ENCODE assay signal across 1 cellular context in the genomic region with DNA sequence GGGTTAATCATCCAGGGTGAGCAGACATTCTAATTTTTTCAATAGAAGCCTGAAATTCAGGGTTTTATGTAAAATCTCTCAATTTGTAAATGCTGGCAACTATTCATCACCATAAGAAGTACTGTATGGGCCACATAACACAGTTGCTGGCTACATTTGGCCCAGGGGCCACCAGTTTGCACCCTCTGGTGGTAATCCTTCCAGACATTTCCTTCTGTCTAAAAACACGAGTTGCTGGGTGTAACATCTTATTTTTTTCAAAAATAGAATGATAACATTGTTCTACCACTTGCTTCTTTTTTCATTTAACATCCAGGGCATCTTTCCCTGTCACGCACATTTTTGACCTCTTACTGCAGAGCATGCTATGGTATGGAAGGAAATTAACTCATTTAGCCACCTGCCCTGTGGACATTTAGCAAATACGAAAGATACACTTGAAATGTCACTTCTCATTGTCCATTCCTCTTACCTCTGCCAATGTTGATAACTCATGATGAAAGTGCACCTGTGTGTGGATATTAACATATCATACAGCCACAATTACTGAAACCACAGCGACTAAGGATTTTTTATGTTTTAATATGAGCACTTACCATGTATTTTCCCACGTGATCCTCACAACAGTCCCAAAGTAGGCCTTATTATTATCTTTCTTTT.
TF ChIP-seq lines count a peak whose summit lies in the region.

No MANE protein-coding gene starts in this region.

TF ChIP-seq in GM12878, 131 proteins besides CTCF, POLR2A, EP300 and RAD21 (continued from another document):
- TF ChIP-seq, protein P1, sequence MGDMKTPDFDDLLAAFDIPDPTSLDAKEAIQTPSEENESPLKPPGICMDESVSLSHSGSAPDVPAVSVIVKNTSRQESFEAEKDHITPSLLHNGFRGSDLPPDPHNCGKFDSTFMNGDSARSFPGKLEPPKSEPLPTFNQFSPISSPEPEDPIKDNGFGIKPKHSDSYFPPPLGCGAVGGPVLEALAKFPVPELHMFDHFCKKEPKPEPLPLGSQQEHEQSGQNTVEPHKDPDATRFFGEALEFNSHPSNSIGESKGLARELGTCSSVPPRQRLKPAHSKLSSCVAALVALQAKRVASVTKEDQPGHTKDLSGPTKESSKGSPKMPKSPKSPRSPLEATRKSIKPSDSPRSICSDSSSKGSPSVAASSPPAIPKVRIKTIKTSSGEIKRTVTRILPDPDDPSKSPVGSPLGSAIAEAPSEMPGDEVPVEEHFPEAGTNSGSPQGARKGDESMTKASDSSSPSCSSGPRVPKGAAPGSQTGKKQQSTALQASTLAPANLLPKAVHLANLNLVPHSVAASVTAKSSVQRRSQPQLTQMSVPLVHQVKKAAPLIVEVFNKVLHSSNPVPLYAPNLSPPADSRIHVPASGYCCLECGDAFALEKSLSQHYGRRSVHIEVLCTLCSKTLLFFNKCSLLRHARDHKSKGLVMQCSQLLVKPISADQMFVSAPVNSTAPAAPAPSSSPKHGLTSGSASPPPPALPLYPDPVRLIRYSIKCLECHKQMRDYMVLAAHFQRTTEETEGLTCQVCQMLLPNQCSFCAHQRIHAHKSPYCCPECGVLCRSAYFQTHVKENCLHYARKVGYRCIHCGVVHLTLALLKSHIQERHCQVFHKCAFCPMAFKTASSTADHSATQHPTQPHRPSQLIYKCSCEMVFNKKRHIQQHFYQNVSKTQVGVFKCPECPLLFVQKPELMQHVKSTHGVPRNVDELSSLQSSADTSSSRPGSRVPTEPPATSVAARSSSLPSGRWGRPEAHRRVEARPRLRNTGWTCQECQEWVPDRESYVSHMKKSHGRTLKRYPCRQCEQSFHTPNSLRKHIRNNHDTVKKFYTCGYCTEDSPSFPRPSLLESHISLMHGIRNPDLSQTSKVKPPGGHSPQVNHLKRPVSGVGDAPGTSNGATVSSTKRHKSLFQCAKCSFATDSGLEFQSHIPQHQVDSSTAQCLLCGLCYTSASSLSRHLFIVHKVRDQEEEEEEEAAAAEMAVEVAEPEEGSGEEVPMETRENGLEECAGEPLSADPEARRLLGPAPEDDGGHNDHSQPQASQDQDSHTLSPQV (IDR thresholded peaks at IDR 0.05), result no peak
- TF ChIP-seq IKZF1 (conservative IDR thresholded peaks at IDR 0.05) (no peak), JUNB (IDR thresholded peaks at IDR 0.05) (peak; percentile 51; the same call in 1 of the 2 replicates), HCFC1 (IDR thresholded peaks at IDR 0.05; ENCODE audit: low read length) (no peak), CREM (IDR thresholded peaks at IDR 0.05; ENCODE audit: low read depth) (0 out of 2 replicates have a peak, but pooled peaks have one; percentile 42), MXI1 (IDR thresholded peaks at IDR 0.05; ENCODE audit: low read depth, low read length) (no peak), CREB1 (IDR thresholded peaks at IDR 0.05; ENCODE audit: low read depth) (peak; percentile 18; the same call in 1 of the 2 replicates), PML (IDR thresholded peaks at IDR 0.05; ENCODE audit: low read length) (0 out of 2 replicates have a peak, but pooled peaks have one; percentile 27), FOXM1 (IDR thresholded peaks at IDR 0.05; ENCODE audit: low read depth, low read length) (peak; percentile 72; the same call in 1 of the 2 replicates), RCOR1 (conservative IDR thresholded peaks at IDR 0.05; ENCODE audit: low read depth, low read length) (no peak), ETV6 (conservative IDR thresholded peaks at IDR 0.05 in 1 of 2, IDR thresholded peaks at IDR 0.05 in 1 of 2; ENCODE audit: borderline replicate concordance in 1 of 2, low read depth in 1 of 2) (peak in 1 of 2 experiments; percentile 87; a peak in 2 of 4 replicates)
- TF ChIP-seq, protein P2, sequence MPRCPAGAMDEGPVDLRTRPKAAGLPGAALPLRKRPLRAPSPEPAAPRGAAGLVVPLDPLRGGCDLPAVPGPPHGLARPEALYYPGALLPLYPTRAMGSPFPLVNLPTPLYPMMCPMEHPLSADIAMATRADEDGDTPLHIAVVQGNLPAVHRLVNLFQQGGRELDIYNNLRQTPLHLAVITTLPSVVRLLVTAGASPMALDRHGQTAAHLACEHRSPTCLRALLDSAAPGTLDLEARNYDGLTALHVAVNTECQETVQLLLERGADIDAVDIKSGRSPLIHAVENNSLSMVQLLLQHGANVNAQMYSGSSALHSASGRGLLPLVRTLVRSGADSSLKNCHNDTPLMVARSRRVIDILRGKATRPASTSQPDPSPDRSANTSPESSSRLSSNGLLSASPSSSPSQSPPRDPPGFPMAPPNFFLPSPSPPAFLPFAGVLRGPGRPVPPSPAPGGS (IDR thresholded peaks at IDR 0.05; ENCODE audit: borderline replicate concordance, insufficient read depth, low read depth, low read length, poor library complexity, severe bottlenecking), result no peak
- TF ChIP-seq, protein P3, sequence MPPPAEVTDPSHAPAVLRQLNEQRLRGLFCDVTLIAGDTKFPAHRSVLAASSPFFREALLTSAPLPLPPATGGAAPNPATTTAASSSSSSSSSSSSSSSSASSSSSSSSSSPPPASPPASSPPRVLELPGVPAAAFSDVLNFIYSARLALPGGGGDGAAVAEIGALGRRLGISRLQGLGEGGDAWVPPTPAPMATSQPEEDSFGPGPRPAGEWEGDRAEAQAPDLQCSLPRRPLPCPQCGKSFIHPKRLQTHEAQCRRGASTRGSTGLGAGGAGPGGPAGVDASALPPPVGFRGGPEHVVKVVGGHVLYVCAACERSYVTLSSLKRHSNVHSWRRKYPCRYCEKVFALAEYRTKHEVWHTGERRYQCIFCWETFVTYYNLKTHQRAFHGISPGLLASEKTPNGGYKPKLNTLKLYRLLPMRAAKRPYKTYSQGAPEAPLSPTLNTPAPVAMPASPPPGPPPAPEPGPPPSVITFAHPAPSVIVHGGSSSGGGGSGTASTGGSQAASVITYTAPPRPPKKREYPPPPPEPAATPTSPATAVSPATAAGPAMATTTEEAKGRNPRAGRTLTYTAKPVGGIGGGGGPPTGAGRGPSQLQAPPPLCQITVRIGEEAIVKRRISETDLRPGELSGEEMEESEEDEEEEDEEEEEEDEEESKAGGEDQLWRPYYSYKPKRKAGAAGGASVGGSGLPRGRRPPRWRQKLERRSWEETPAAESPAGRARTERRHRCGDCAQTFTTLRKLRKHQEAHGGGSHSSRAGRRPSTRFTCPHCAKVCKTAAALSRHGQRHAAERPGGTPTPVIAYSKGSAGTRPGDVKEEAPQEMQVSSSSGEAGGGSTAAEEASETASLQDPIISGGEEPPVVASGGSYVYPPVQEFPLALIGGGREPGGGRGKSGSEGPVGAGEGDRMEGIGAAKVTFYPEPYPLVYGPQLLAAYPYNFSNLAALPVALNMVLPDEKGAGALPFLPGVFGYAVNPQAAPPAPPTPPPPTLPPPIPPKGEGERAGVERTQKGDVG (CRISPR knock-in tag; IDR thresholded peaks at IDR 0.05), result no peak
- TF ChIP-seq, protein P4, sequence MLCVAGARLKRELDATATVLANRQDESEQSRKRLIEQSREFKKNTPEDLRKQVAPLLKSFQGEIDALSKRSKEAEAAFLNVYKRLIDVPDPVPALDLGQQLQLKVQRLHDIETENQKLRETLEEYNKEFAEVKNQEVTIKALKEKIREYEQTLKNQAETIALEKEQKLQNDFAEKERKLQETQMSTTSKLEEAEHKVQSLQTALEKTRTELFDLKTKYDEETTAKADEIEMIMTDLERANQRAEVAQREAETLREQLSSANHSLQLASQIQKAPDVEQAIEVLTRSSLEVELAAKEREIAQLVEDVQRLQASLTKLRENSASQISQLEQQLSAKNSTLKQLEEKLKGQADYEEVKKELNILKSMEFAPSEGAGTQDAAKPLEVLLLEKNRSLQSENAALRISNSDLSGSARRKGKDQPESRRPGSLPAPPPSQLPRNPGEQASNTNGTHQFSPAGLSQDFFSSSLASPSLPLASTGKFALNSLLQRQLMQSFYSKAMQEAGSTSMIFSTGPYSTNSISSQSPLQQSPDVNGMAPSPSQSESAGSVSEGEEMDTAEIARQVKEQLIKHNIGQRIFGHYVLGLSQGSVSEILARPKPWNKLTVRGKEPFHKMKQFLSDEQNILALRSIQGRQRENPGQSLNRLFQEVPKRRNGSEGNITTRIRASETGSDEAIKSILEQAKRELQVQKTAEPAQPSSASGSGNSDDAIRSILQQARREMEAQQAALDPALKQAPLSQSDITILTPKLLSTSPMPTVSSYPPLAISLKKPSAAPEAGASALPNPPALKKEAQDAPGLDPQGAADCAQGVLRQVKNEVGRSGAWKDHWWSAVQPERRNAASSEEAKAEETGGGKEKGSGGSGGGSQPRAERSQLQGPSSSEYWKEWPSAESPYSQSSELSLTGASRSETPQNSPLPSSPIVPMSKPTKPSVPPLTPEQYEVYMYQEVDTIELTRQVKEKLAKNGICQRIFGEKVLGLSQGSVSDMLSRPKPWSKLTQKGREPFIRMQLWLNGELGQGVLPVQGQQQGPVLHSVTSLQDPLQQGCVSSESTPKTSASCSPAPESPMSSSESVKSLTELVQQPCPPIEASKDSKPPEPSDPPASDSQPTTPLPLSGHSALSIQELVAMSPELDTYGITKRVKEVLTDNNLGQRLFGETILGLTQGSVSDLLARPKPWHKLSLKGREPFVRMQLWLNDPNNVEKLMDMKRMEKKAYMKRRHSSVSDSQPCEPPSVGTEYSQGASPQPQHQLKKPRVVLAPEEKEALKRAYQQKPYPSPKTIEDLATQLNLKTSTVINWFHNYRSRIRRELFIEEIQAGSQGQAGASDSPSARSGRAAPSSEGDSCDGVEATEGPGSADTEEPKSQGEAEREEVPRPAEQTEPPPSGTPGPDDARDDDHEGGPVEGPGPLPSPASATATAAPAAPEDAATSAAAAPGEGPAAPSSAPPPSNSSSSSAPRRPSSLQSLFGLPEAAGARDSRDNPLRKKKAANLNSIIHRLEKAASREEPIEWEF (IDR thresholded peaks at IDR 0.05; ENCODE audit: insufficient replicate concordance, low read depth, low read length), result no peak
TF ChIP-seq in GM12878: peak in this region for 10.
